ENCODE assay signal across 24 cellular contexts in the genomic region with DNA sequence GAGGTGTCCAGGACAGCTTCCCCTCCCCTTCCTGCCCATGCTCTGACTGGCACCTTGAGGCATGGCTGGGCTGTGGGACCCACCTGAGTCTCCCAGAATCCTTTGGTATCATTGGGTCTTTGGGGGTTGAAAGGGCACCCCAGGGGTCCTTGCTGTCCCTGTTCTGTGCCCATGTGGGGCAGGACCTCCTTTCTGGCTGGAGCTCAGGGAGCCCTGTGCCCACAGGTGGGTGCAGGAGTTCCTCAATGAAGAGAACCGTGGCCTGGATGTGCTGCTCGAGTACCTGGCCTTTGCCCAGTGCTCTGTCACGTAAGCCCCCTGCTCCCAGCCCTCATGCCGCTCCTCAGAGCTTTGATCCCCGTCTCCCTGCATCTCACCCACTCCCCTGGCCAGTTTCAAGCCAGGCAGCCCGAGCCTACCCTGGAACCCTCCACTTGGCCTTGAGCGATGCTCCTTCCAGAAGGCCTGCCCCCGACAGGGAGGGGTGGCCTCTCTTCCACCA. TPM values are rescaled to one million over a fixed set of nuclear protein-coding genes. Genes with fewer than 3 reads are reported as not detected.
A peak's percentile ranks its signal among the peaks of the same experiment; 100 is the strongest.
DNase-seq lines count a peak whose midpoint lies in the region; ATAC-seq and TF ChIP-seq lines count a peak whose summit lies in the region.
"Had no signal": no experiment of that assay in that cellular context is flagged by ENCODE, and none has a peak within 500 bp of the region (broad histone marks: within the 10 kb centered on the region; RNA-seq: fewer than 3 reads in every experiment).

No MANE protein-coding gene starts in this region.

- H2BK120ac ChIP-seq in neuronal stem cell (ENCODE audit: low read depth, low read length): no peak overlapping the region

- intact Hi-C loops in left lung (cut with DNase I): no loop called here

- no peak overlapping the region for H4K8ac ChIP-seq in neuronal stem cell (ENCODE audit: low read depth, low read length)

- peak overlapping the region; percentile 87 for H2BK5ac ChIP-seq in neuronal stem cell (ENCODE audit: low read length)

- no peak overlapping the region for H3K9ac ChIP-seq in neuronal stem cell (ENCODE audit: low read depth, low read length, poor library complexity)

- no peak overlapping the region for H3K4me3 Mint-ChIP-seq in activated CD8-positive, alpha-beta memory T cell treated with anti-CD3 and anti-CD28 coated beads, Interleukin-2, amount 10 ng/mL, durations not matched to agents 7 days and 5 days
- peak overlapping the region; percentile 65 for H3K4me3 Mint-ChIP-seq in activated naive CD8-positive, alpha-beta T cell treated with anti-CD3 and anti-CD28 coated beads, Interleukin-2, amount 50 U/mL, for 24 hours

- H3K4me3 ChIP-seq in HEK293 (ENCODE audit: low read depth, low read length): no peak overlapping the region
- H3K4me3 ChIP-seq in neuronal stem cell (ENCODE audit: low read length in 2 of 2): no peak overlapping the region
- H3K4me3 ChIP-seq in left lung: no peak overlapping the region
- H3K4me3 ChIP-seq: breast epithelium, right atrium auricular region, stomach, upper lobe of right lung had no signal

- H3K36me3 ChIP-seq in HEK293 (ENCODE audit: control insufficient read depth in 2 of 2, insufficient read depth in 1 of 2, low read length in 2 of 2): no peaks in the 10 kb centered on the region
- no peaks in the 10 kb centered on the region for H3K36me3 ChIP-seq in neuronal stem cell (replicated peaks in 1 of 2; ENCODE audit: control insufficient read depth in 2 of 2, insufficient read depth in 2 of 2, low read length in 2 of 2)
- H3K36me3 ChIP-seq in left lung: peaks cover 0 to 52% of the 10 kb centered on the region in 2 donors
- H3K36me3 ChIP-seq: breast epithelium, right atrium auricular region had no signal

- no peaks in the 10 kb centered on the region for H3K9me3 Mint-ChIP-seq in activated CD8-positive, alpha-beta memory T cell treated with anti-CD3 and anti-CD28 coated beads, Interleukin-2, amount 10 ng/mL, durations not matched to agents 7 days and 5 days (ENCODE audit: low read depth)
- H3K9me3 Mint-ChIP-seq in activated naive CD8-positive, alpha-beta T cell treated with anti-CD3 and anti-CD28 coated beads, Interleukin-2, amount 50 U/mL, for 24 hours: no peaks in the 10 kb centered on the region

- H3K27me3 ChIP-seq in neuronal stem cell (ENCODE audit: control insufficient read depth in 3 of 3, insufficient read depth in 3 of 3, low read depth in 1 of 3, low read length in 3 of 3) (peaks cover 0 to 84% (median 3%) of the 10 kb centered on the region in 3 experiments), left lung (no peaks in the 10 kb centered on the region)
- H3K27me3 ChIP-seq: breast epithelium, right atrium auricular region, upper lobe of right lung had no signal

- H3K27ac Mint-ChIP-seq in activated CD8-positive, alpha-beta memory T cell treated with anti-CD3 and anti-CD28 coated beads, Interleukin-2, amount 10 ng/mL, durations not matched to agents 7 days and 5 days: peak overlapping the region; percentile 58
- H3K27ac Mint-ChIP-seq in activated naive CD8-positive, alpha-beta T cell treated with anti-CD3 and anti-CD28 coated beads, Interleukin-2, amount 50 U/mL, for 24 hours: peak overlapping the region; percentile 83

- POLR2A ChIA-PET in HEK293 (lab: Yijun Ruan, JAX): no interaction called here

- H2AFZ ChIP-seq in neuronal stem cell (ENCODE audit: low read length): no peak overlapping the region

- H3K79me1 ChIP-seq in neuronal stem cell (ENCODE audit: low read depth, low read length): no peaks in the 10 kb centered on the region

- peaks cover 45% of the 10 kb centered on the region for H3K36me3 Mint-ChIP-seq in activated CD8-positive, alpha-beta memory T cell treated with anti-CD3 and anti-CD28 coated beads, Interleukin-2, amount 10 ng/mL, durations not matched to agents 7 days and 5 days
- H3K36me3 Mint-ChIP-seq in activated naive CD8-positive, alpha-beta T cell treated with anti-CD3 and anti-CD28 coated beads, Interleukin-2, amount 50 U/mL, for 24 hours (ENCODE audit: low read depth): peaks cover 49% of the 10 kb centered on the region

- peak overlapping the region; percentile 66 for H3K23ac ChIP-seq in neuronal stem cell (ENCODE audit: low read depth, low read length, poor library complexity)

- no CpG with 5 or more reads among the region's 8 CpGs for WGBS in neuronal stem cell (ENCODE audit: extremely low coverage in 2 of 2, insufficient read length in 2 of 2, insufficient replicate concordance in 1 of 2), 2 donors

- H3K4me1 ChIP-seq in HEK293 (ENCODE audit: control insufficient read depth, insufficient read depth, low read length) (no peaks in the 10 kb centered on the region; the same call in 1 of the 2 replicates), neuronal stem cell (ENCODE audit: control insufficient read depth in 2 of 2, insufficient read depth in 1 of 2, low read depth in 1 of 2, low read length in 2 of 2) (peaks cover 5 to 17% of the 10 kb centered on the region in 2 donors), left lung (peaks cover 26 to 80% of the 10 kb centered on the region in 2 donors)

- no peak overlapping the region for H3K4ac ChIP-seq in neuronal stem cell (ENCODE audit: low read length)

- peak overlapping the region; percentile 77 for H2BK12ac ChIP-seq in neuronal stem cell (ENCODE audit: low read length)

- no peak overlapping the region for H3K18ac ChIP-seq in neuronal stem cell (ENCODE audit: low read length)

- H3K4me2 ChIP-seq in neuronal stem cell (ENCODE audit: insufficient read depth, low read length, poor library complexity, severe bottlenecking): no peak overlapping the region

- H3K14ac ChIP-seq in neuronal stem cell (ENCODE audit: low read length): no peak overlapping the region

- peak overlapping the region; percentile 88 for H2AK5ac ChIP-seq in neuronal stem cell (ENCODE audit: low read depth, low read length)

- no peaks in the 10 kb centered on the region for H3K27me3 Mint-ChIP-seq in activated CD8-positive, alpha-beta memory T cell treated with anti-CD3 and anti-CD28 coated beads, Interleukin-2, amount 10 ng/mL, durations not matched to agents 7 days and 5 days
- H3K27me3 Mint-ChIP-seq in activated naive CD8-positive, alpha-beta T cell treated with anti-CD3 and anti-CD28 coated beads, Interleukin-2, amount 50 U/mL, for 24 hours: no peaks in the 10 kb centered on the region

- CTCF ChIA-PET in activated CD8-positive, alpha-beta memory T cell treated with anti-CD3 and anti-CD28 coated beads, Interleukin-2, amount 10 ng/mL, durations not matched to agents 7 days and 5 days (lab: Charles Lee): interaction anchor here (1.2 to 16.1 kb wide), 3 partner anchors 10 to 151 kb away, joined by 6 to 386 read pairs (median 23); partner anchors contain the start of gene FMNL1
- CTCF ChIA-PET in HEK293 (lab: Yijun Ruan, JAX): interaction anchor here (0.6 to 11.7 kb wide), 8 partner anchors 14 to 181 kb away, joined by 3 to 192 read pairs (median 5); partner anchors contain the start of genes ACBD4 and FMNL1

- H3K27ac ChIP-seq in HEK293 (ENCODE audit: extremely low read depth, low read depth, low read length): no peak overlapping the region
- no peak overlapping the region for H3K27ac ChIP-seq in neuronal stem cell (replicated peaks; ENCODE audit: low read length)
- no peak overlapping the region for H3K27ac ChIP-seq in left lung
- H3K27ac ChIP-seq: breast epithelium, right atrium auricular region, stomach, upper lobe of right lung had no signal

- ATAC-seq in activated CD8-positive, alpha-beta memory T cell treated with anti-CD3 and anti-CD28 coated beads, Interleukin-2, amount 10 ng/mL, durations not matched to agents 7 days and 5 days: no peak
- no peak for ATAC-seq in activated naive CD8-positive, alpha-beta T cell treated with anti-CD3 and anti-CD28 coated beads, Interleukin-2, amount 50 U/mL, for 24 hours
- no peak for ATAC-seq in HG03175 (IDR thresholded peaks at IDR 0.05; ENCODE audit: unreplicated experiment)
- no peak for ATAC-seq in HG03378 (IDR thresholded peaks at IDR 0.05; ENCODE audit: unreplicated experiment)
- ATAC-seq in left lung: no peak
- ATAC-seq: esophagus mucosa, left colon, upper lobe of right lung had no signal

- H3K9me3 ChIP-seq in HEK293 (ENCODE audit: control insufficient read depth, insufficient read depth, low read depth, low read length) (no peaks in the 10 kb centered on the region), neuronal stem cell (replicated peaks in 1 of 2; ENCODE audit: control insufficient read depth in 2 of 2, insufficient read depth in 1 of 2, low read depth in 1 of 2, low read length in 2 of 2) (no peaks in the 10 kb centered on the region), left lung (no peaks in the 10 kb centered on the region)
- H3K9me3 ChIP-seq: breast epithelium, right atrium auricular region, stomach, upper lobe of right lung had no signal

- H4K91ac ChIP-seq in neuronal stem cell (ENCODE audit: low read depth, low read length, poor library complexity): no peak overlapping the region

- TF ChIP-seq CTCF in HEK293 (tag by site-specific recombination; IDR thresholded peaks at IDR 0.05): no peak
- TF ChIP-seq CTCF in left lung (IDR thresholded peaks at IDR 0.05): no peak

- no peak overlapping the region for H2BK15ac ChIP-seq in neuronal stem cell (ENCODE audit: low read length)

- H3K4me1 Mint-ChIP-seq in activated CD8-positive, alpha-beta memory T cell treated with anti-CD3 and anti-CD28 coated beads, Interleukin-2, amount 10 ng/mL, durations not matched to agents 7 days and 5 days: peaks cover 74% of the 10 kb centered on the region
- H3K4me1 Mint-ChIP-seq in activated naive CD8-positive, alpha-beta T cell treated with anti-CD3 and anti-CD28 coated beads, Interleukin-2, amount 50 U/mL, for 24 hours: peaks cover 79% of the 10 kb centered on the region

- no peak for DNase-seq in activated CD8-positive, alpha-beta memory T cell treated with anti-CD3 and anti-CD28 coated beads, Interleukin-2, amount 10 ng/mL, durations not matched to agents 7 days and 5 days
- no peak for DNase-seq in activated CD8-positive, alpha-beta memory T cell treated with anti-CD3 and anti-CD28 coated beads, Interleukin-2, amount 50 U/mL, for 48 hours
- DNase-seq in activated naive CD8-positive, alpha-beta T cell treated with anti-CD3 and anti-CD28 coated beads, Interleukin-2, amount 50 U/mL, for 24 hours: no peak
- no peak for DNase-seq in neuronal stem cell (ENCODE audit: low spot score)
- no peak for DNase-seq in left lung
- DNase-seq: dermis blood vessel endothelial cell; GOT3; left colon; midbrain; NCI-H187 treated with DMSO at 0.1 percent for 48 hours; NCI-H446; NK-92 treated with Interleukin-12 subunit alpha and Interleukin-12 subunit beta, amount 100 ng/mL, for 24 hours; nucleus accumbens; stomach; upper lobe of right lung had no signal

RNA-seq across cellular contexts. Expression of gene FMNL1, which starts 11.8 kb away (rescaled TPM):
- 100 to 1,000 TPM; 482 to 504 TPM for total RNA-seq in activated CD8-positive, alpha-beta memory T cell treated with anti-CD3 and anti-CD28 coated beads, Interleukin-2, amount 10 ng/mL, durations not matched to agents 7 days and 5 days
- 2.8 TPM for polyA plus RNA-seq in neuronal stem cell (2013, experiment 1 of 2)
- 2.9 TPM for polyA plus RNA-seq in neuronal stem cell (2013, experiment 2 of 2)
- total RNA-seq in left lung: 100 to 1,000 TPM in 1 of 2 donors, 10 to 100 TPM in 1; 42.0 to 118 TPM

RNA-seq across cellular contexts. Expression of gene SPATA32, which starts 28.4 kb away (rescaled TPM):
- under 1 TPM; 0.23 to 0.49 TPM for total RNA-seq in activated CD8-positive, alpha-beta memory T cell treated with anti-CD3 and anti-CD28 coated beads, Interleukin-2, amount 10 ng/mL, durations not matched to agents 7 days and 5 days
- polyA plus RNA-seq in neuronal stem cell (2013, experiment 1 of 2): 0.04 TPM
- polyA plus RNA-seq in neuronal stem cell (2013, experiment 2 of 2): 0.01 TPM
- total RNA-seq in left lung: not detected
- total RNA-seq: A673, Daoy, dermis blood vessel endothelial cell, left colon, right atrium auricular region, RPMI7951, stomach, upper lobe of right lung had no signal
- polyA plus RNA-seq: stomach had no signal

Comparison
In these comparisons a context has a peak if more than half of its experiments do, and no peak if none do; other contexts are left out.
1. RNA of gene FMNL1, which starts 11.8 kb away (total RNA-seq): 482 to 504 TPM in activated CD8-positive, alpha-beta memory T cell treated with anti-CD3 and anti-CD28 coated beads, Interleukin-2, amount 10 ng/mL, durations not matched to agents 7 days and 5 days; 42.0 to 118 TPM in left lung; every median in the first group is over 4 times any median in the second.